10 cellular contexts compared by ENCODE assay signal in the genomic region with DNA sequence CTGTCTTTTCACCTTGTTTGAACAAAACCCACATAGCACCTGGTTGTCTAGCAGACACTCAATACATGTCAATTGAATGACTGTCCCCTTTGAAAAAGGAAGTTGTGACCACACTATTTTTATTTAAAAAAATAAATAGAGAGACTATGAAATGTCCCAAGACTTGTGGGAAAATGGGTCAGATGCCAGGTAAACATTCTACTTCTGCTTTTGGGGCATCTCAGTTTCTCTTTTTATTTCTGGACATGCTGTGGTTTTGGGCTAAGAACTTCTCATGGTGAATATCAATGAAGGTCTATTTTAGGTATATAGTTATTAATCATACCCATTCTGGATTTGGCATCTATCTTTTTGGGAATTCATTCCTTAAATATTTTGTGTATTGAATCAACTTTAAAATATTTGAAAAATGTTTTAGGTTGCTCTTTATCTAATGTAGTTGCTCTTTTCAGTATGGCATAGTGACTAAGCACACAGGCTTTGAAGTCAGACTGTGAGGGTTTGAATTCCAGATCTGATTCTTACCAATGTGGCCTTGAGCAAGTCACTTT. TPM values are rescaled to one million over a fixed set of nuclear protein-coding genes. Genes with fewer than 3 reads are reported as not detected.
DNase-seq lines count a peak whose midpoint lies in the region; ATAC-seq, FAIRE-seq and TF ChIP-seq lines count a peak whose summit lies in the region.
"Had no signal": no experiment of that assay in that cellular context is flagged by ENCODE, and none has a peak within 500 bp of the region (broad histone marks: within the 10 kb centered on the region; RNA-seq: fewer than 3 reads in every experiment).

No MANE protein-coding gene starts in this region.

- no peak for TF ChIP-seq CTCF in astrocyte of the spinal cord (IDR thresholded peaks at IDR 0.05; ENCODE audit: low read depth, low read length)

- peaks cover 0 to 1% of the 10 kb centered on the region in 2 donors for H3K4me1 ChIP-seq in small intestine (ENCODE audit: control insufficient read depth in 2 of 2, insufficient read depth in 1 of 2, low read depth in 1 of 2, low read length in 1 of 2)
- H3K4me1 ChIP-seq in aorta (ENCODE audit: control insufficient read depth in 1 of 2, insufficient read depth in 2 of 2, low read length in 2 of 2): peaks cover 0 to 2% of the 10 kb centered on the region in 2 donors

- H3K27me3 ChIP-seq in small intestine (ENCODE audit: control insufficient read depth in 2 of 2, insufficient read depth in 2 of 2, low read length in 2 of 2) (no peaks in the 10 kb centered on the region), aorta (ENCODE audit: control insufficient read depth in 1 of 2, insufficient read depth in 2 of 2, low read length in 1 of 2) (no peaks in the 10 kb centered on the region)

- H3K27ac ChIP-seq in small intestine (ENCODE audit: low read depth in 1 of 2, low read length in 1 of 2) (no peak overlapping the region), aorta (ENCODE audit: low read depth in 1 of 2, low read length in 2 of 2) (peak overlapping the region in 1 of 2 donors; percentile 19)

- DNase-seq in AG08395 (ENCODE audit: low spot score): peak; percentile 35
- peak; percentile 64 for DNase-seq in astrocyte of the spinal cord (ENCODE audit: low read depth, low spot score)
- DNase-seq in cerebellar nuclear complex (lab: John Stamatoyannopoulos, UW): no peak
- DNase-seq in small intestine: no peak
- no peak for DNase-seq in aorta
- DNase-seq in activated CD4-positive, alpha-beta T cell treated with anti-CD3 and anti-CD28 coated beads, Interleukin-2, amount 50 U/mL, for 48 hours: no peak
- DNase-seq: CD4-positive, CD25-positive, alpha-beta regulatory T cell had no signal

- intact Hi-C loops in aorta (cut with DNase I): no loop called here

- H3K9me3 ChIP-seq in small intestine (ENCODE audit: control insufficient read depth, low read depth): no peaks in the 10 kb centered on the region
- H3K9me3 ChIP-seq in aorta (ENCODE audit: control insufficient read depth, low read length): no peaks in the 10 kb centered on the region

- H3K4me3 ChIP-seq in astrocyte of the spinal cord (ENCODE audit: low read depth, low read length): no peak overlapping the region
- H3K4me3 ChIP-seq in small intestine (ENCODE audit: low read depth in 1 of 2, low read length in 2 of 2): no peak overlapping the region
- no peak overlapping the region for H3K4me3 ChIP-seq in aorta (ENCODE audit: low read length in 2 of 2)

- in situ Hi-C loops in astrocyte of the spinal cord (cut with HindIII; ENCODE audit: low sequenced_read_pairs): no loop called here

- ATAC-seq in GM21367 (IDR thresholded peaks at IDR 0.05; ENCODE audit: unreplicated experiment) (peak; percentile 36), HG03442 (IDR thresholded peaks at IDR 0.05; ENCODE audit: unreplicated experiment) (peak; percentile 31), aorta (ENCODE audit: low FRiP score) (no peak)

- H3K36me3 ChIP-seq in small intestine (ENCODE audit: control insufficient read depth in 2 of 2, insufficient read depth in 2 of 2, low read length in 2 of 2): no peaks in the 10 kb centered on the region
- H3K36me3 ChIP-seq in aorta (ENCODE audit: control insufficient read depth in 1 of 2, insufficient read depth in 2 of 2, low read length in 1 of 2): no peaks in the 10 kb centered on the region

- FAIRE-seq in small intestine (lab: Jason Lieb, UNC): no peak
- FAIRE-seq: endometrium had no signal

RNA-seq across cellular contexts. Expression of a gene that starts 4.4 kb away (rescaled TPM):
- polyA plus RNA-seq in small intestine (1 to 10 TPM in 2 of 3 donors, not detected in 1; 5.1 to 7.5 TPM), aorta (10 to 100 TPM; 29.2 to 33.5 TPM)
- 10 to 100 TPM; 39.2 to 47.5 TPM for total RNA-seq in aorta
- polyA plus RNA-seq: CD4-positive, CD25-positive, alpha-beta regulatory T cell had no signal

Comparison
In these comparisons a context has a peak if more than half of its experiments do, and no peak if none do; other contexts are left out.
1. DNase-seq: peak in AG08395 (single experiment) and astrocyte of the spinal cord (single experiment); none in cerebellar nuclear complex (0 of 2), small intestine (single experiment), aorta (0 of 2) and activated CD4-positive, alpha-beta T cell treated with anti-CD3 and anti-CD28 coated beads, Interleukin-2, amount 50 U/mL, for 48 hours (0 of 2).